In the genomic region with DNA sequence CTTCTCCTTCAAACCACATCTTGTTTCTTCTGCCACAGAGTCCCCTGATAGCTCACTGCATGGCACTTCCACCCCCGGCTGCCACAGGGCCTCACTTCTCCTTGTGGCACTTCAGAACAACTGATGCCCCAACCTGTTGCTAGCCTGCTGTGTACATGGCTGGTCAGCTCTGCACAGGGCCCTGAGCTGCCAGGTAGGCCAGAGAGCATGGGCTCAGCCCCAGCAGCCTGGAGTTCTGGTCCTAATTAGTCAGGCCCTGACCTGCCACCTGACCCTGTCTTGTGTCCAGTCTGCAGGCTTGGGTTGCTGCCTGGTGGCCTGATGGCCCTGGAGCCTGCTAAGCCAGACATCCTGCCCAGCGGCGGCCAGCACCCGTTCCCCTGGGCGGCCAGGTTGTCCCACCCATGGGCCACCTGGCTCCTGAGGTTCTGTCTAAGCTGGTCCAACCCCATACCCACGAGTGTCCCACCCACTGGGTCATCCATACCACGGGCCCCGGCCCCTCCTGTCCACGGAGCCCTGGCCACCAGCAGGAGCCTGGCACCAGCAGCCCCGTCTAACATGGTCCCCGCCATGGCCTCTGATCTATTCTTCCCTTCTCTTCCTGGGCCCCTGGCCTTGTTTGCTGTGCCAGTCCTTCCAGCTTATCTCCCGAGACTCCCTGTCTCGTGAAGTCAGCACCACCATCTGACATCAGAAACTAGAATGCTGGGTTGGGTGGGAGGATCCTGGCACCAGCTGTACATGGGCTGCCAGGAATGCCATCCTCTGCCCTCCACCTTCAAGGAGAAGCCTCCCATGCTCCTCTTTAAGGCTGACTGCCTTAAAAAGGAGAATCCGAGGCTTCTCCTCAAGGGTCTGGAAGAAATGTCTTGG, we compare ENCODE assay signal across 16 cellular contexts. TPM values are rescaled to one million over a fixed set of nuclear protein-coding genes. Genes with fewer than 3 reads are reported as not detected.
DNase-seq lines count a peak whose midpoint lies in the region; ATAC-seq, FAIRE-seq and TF ChIP-seq lines count a peak whose summit lies in the region.
"Had no signal": no experiment of that assay in that cellular context is flagged by ENCODE, and none has a peak within 500 bp of the region (broad histone marks: within the 10 kb centered on the region; RNA-seq: fewer than 3 reads in every experiment).

No MANE protein-coding gene starts in this region.

- no peak overlapping the region for H3K23ac ChIP-seq in H1 (ENCODE audit: insufficient read length)

- H4K5ac ChIP-seq in H1 (ENCODE audit: insufficient read length, low read depth, low read length): no peak overlapping the region

- H4K91ac ChIP-seq in H1 (replicated peaks; ENCODE audit: insufficient read length, low read length): no peak overlapping the region

- peaks cover 0 to 6% of the 10 kb centered on the region in 2 experiments; a peak in 1 of 4 replicates for H3K79me2 ChIP-seq in H1 (ENCODE audit: control insufficient read depth in 1 of 2, insufficient read depth in 2 of 2, low read length in 2 of 2)

- no peak overlapping the region for H3K18ac ChIP-seq in H1 (ENCODE audit: extremely low read depth, low read length)

- no peak overlapping the region for H2BK15ac ChIP-seq in H1 (ENCODE audit: low read length)

- ATAC-seq in CD8-positive, alpha-beta T cell: no peak
- ATAC-seq: activated CD8-positive, alpha-beta memory T cell treated with anti-CD3 and anti-CD28 coated beads, Interleukin-2, amount 10 ng/mL, durations not matched to agents 7 days and 5 days; mucosa of descending colon had no signal

- peaks cover 0 to 12% (median 8%) of the 10 kb centered on the region in 11 experiments; a peak in 8 of 22 replicates for H3K9me3 ChIP-seq in BLaER1 treated with 17β-estradiol and CSF1 and Interleukin-3, amounts not matched to agents 10 nM and 100 nM (replicated peaks in 1 of 11)
- H3K9me3 ChIP-seq in CD8-positive, alpha-beta T cell (ENCODE audit: low read length): no peaks in the 10 kb centered on the region
- no peaks in the 10 kb centered on the region for H3K9me3 ChIP-seq in H1 (ENCODE audit: insufficient read depth in 2 of 2, low read depth in 1 of 2, low read length in 1 of 2)
- H3K9me3 ChIP-seq: mucosa of descending colon had no signal

- no peak overlapping the region for H2BK20ac ChIP-seq in H1 (ENCODE audit: low read length)

- H3K14ac ChIP-seq in H1 (ENCODE audit: insufficient read length): no peak overlapping the region

- H3K27me3 Mint-ChIP-seq in CD8-positive, alpha-beta T cell (ENCODE audit: low read depth): no peaks in the 10 kb centered on the region
- H3K27me3 Mint-ChIP-seq in nephron (ENCODE audit: low read depth) (peaks cover 6% of the 10 kb centered on the region), endothelial cell (ENCODE audit: unreplicated experiment) (peaks cover 9% of the 10 kb centered on the region)
- H3K27me3 Mint-ChIP-seq: activated CD8-positive, alpha-beta memory T cell treated with anti-CD3 and anti-CD28 coated beads, Interleukin-2, amount 10 ng/mL, durations not matched to agents 7 days and 5 days; B cell had no signal

- H3K36me3 Mint-ChIP-seq in CD8-positive, alpha-beta T cell: peaks cover 7% of the 10 kb centered on the region
- no peaks in the 10 kb centered on the region for H3K36me3 Mint-ChIP-seq in nephron (ENCODE audit: low read depth)
- H3K36me3 Mint-ChIP-seq in endothelial cell (ENCODE audit: low read depth, unreplicated experiment): peaks cover 3% of the 10 kb centered on the region

- H3K27ac Mint-ChIP-seq in CD8-positive, alpha-beta T cell: peak overlapping the region; percentile 52
- H3K27ac Mint-ChIP-seq in nephron: peak overlapping the region in 2 of 3 experiments; percentile 64 to 87
- H3K27ac Mint-ChIP-seq in endothelial cell (ENCODE audit: unreplicated experiment): no peak overlapping the region
- H3K27ac Mint-ChIP-seq: activated CD8-positive, alpha-beta memory T cell treated with anti-CD3 and anti-CD28 coated beads, Interleukin-2, amount 10 ng/mL, durations not matched to agents 7 days and 5 days; B cell had no signal

- H3K23me2 ChIP-seq in H1 (ENCODE audit: low read depth, low read length): peaks cover 11% of the 10 kb centered on the region; the same call in 1 of the 2 replicates

- CTCF ChIA-PET in CD8-positive, alpha-beta T cell (lab: Charles Lee): interaction anchor here (2.6 to 5.1 kb wide), 4 partner anchors 8 to 178 kb away, joined by 7 to 37 read pairs (median 24); no protein-coding TSS in a partner anchor
- CTCF ChIA-PET in H1 (lab: Charles Lee; ENCODE audit: partially characterized antibody): interaction anchor here (1.0 to 3.4 kb wide), 2 partner anchors 17 to 20 kb away, joined by 3 to 13 read pairs; no protein-coding TSS in a partner anchor

- no peak overlapping the region for H2BK120ac ChIP-seq in H1 (replicated peaks; ENCODE audit: low read depth, low read length)

- no peak for DNase-seq in CD8-positive, alpha-beta T cell
- DNase-seq in H1 (ENCODE audit: low read depth in 1 of 2, low spot score in 2 of 2) (no peak), SKM-1 treated with dmso at 0.1 percent for 144 hours (lab: John Stamatoyannopoulos, UW; ENCODE audit: unreplicated experiment) (no peak), endothelial cell (ENCODE audit: low spot score) (no peak), NOMO-1 treated with DMSO at 0.1 percent for 48 hours (lab: John Stamatoyannopoulos, UW; ENCODE audit: unreplicated experiment) (no peak), HCEC 1CT (no peak)
- DNase-seq: activated CD8-positive, alpha-beta memory T cell treated with anti-CD3 and anti-CD28 coated beads, Interleukin-2, amount 10 ng/mL, durations not matched to agents 7 days and 5 days; DMS79; NCI-H187; NCI-H510A; stimulated activated CD4-positive, alpha-beta T cell treated with anti-CD3 and anti-CD28 coated beads, Interleukin-2, amount 100 ng/mL, for 48 hours had no signal

- no peak for TF ChIP-seq RAD21 in H1 (IDR thresholded peaks at IDR 0.05 in 1 of 2, conservative IDR thresholded peaks at IDR 0.05 in 1 of 2; ENCODE audit: low read depth in 2 of 2, low read length in 2 of 2)

- H3K4ac ChIP-seq in H1 (replicated peaks; ENCODE audit: insufficient read length, low read depth, low read length): no peak overlapping the region

- no peak overlapping the region for H2BK12ac ChIP-seq in H1 (ENCODE audit: low read depth, low read length)

- no peaks in the 10 kb centered on the region for H3K27me3 ChIP-seq in BLaER1 treated with 17β-estradiol and CSF1 and Interleukin-3, amounts not matched to agents 10 nM and 100 nM
- H3K27me3 ChIP-seq in CD8-positive, alpha-beta T cell (ENCODE audit: insufficient read depth, low read length): no peaks in the 10 kb centered on the region
- peaks cover 0 to 3% (median 0%) of the 10 kb centered on the region in 4 experiments; a peak in 1 of 7 replicates for H3K27me3 ChIP-seq in H1 (replicated peaks in 1 of 4; ENCODE audit: control insufficient read depth in 3 of 4, extremely low read depth in 1 of 4, insufficient read depth in 3 of 4, low read length in 3 of 4)

- H3K4me3 ChIP-seq in BLaER1 treated with 17β-estradiol and CSF1 and Interleukin-3, amounts not matched to agents 10 nM and 100 nM: no peak overlapping the region
- no peak overlapping the region for H3K4me3 ChIP-seq in CD8-positive, alpha-beta T cell (ENCODE audit: low read depth, low read length)
- H3K4me3 ChIP-seq in H1 (ENCODE audit: extremely low read depth in 1 of 4, insufficient read depth in 2 of 4, low read depth in 3 of 4, low read length in 4 of 4): no peak overlapping the region
- H3K4me3 ChIP-seq: mucosa of descending colon, SK-N-MC had no signal

- no peak for TF ChIP-seq POLR2A in H1 (IDR thresholded peaks at IDR 0.05; ENCODE audit: control extremely low read depth in 1 of 2, low read depth in 2 of 2, low read length in 2 of 2)

- H2BK5ac ChIP-seq in H1 (ENCODE audit: low read depth, low read length): no peak overlapping the region

- no peak overlapping the region for H3K56ac ChIP-seq in H1 (replicated peaks; ENCODE audit: insufficient read length, low read depth, low read length)

- FAIRE-seq in H1 (lab: Jason Lieb, UNC): no peak

- H3K4me1 Mint-ChIP-seq in CD8-positive, alpha-beta T cell (ENCODE audit: low read depth): peaks cover 22% of the 10 kb centered on the region
- H3K4me1 Mint-ChIP-seq in nephron (peaks cover 21% of the 10 kb centered on the region), endothelial cell (ENCODE audit: unreplicated experiment) (peaks cover 10% of the 10 kb centered on the region)

- no peaks in the 10 kb centered on the region for H3K79me1 ChIP-seq in H1 (ENCODE audit: low read depth, low read length)

- TF ChIP-seq CTCF in CD8-positive, alpha-beta T cell (IDR thresholded peaks at IDR 0.05): no peak
- TF ChIP-seq CTCF in H1 (IDR thresholded peaks at IDR 0.05; ENCODE audit: control extremely low read depth in 1 of 3, insufficient read depth in 1 of 3, low read depth in 1 of 3, low read length in 3 of 3) (no peak), nephron (IDR thresholded peaks at IDR 0.05; ENCODE audit: unreplicated experiment in 3 of 3) (no peak), endothelial cell (IDR thresholded peaks at IDR 0.05; ENCODE audit: unreplicated experiment) (no peak)

- no peaks in the 10 kb centered on the region for H3K9me3 Mint-ChIP-seq in CD8-positive, alpha-beta T cell
- H3K9me3 Mint-ChIP-seq in nephron: no peaks in the 10 kb centered on the region
- H3K9me3 Mint-ChIP-seq in endothelial cell (ENCODE audit: unreplicated experiment): no peaks in the 10 kb centered on the region

- peak overlapping the region in 2 of 11 experiments; percentile 18 to 32; a peak in 3 of 22 replicates for H3K27ac ChIP-seq in BLaER1 treated with 17β-estradiol and CSF1 and Interleukin-3, amounts not matched to agents 10 nM and 100 nM
- no peak overlapping the region for H3K27ac ChIP-seq in CD8-positive, alpha-beta T cell (ENCODE audit: low read depth, low read length)
- H3K27ac ChIP-seq in H1 (ENCODE audit: low read depth, low read length): no peak overlapping the region
- H3K27ac ChIP-seq: SK-N-MC had no signal

- intact Hi-C loops in CD8-positive, alpha-beta T cell (cut with DNase I, micrococcal nuclease): no loop called here

- no peak overlapping the region for H2AK5ac ChIP-seq in H1 (ENCODE audit: low read depth, low read length)

- H4K20me1 ChIP-seq in BLaER1 treated with 17β-estradiol and CSF1 and Interleukin-3, amounts not matched to agents 10 nM and 100 nM: peaks cover 9 to 15% (median 11%) of the 10 kb centered on the region in 11 experiments; a peak in 20 of 22 replicates
- peaks cover 0 to 6% of the 10 kb centered on the region in 2 experiments for H4K20me1 ChIP-seq in H1 (replicated peaks in 1 of 2; ENCODE audit: control insufficient read depth in 1 of 2, insufficient read depth in 2 of 2, low read length in 2 of 2)

- no peaks in the 10 kb centered on the region; a peak in 1 of 22 replicates for H3K36me3 ChIP-seq in BLaER1 treated with 17β-estradiol and CSF1 and Interleukin-3, amounts not matched to agents 10 nM and 100 nM
- H3K36me3 ChIP-seq in CD8-positive, alpha-beta T cell (ENCODE audit: insufficient read depth, low read length): no peaks in the 10 kb centered on the region
- H3K36me3 ChIP-seq in H1 (ENCODE audit: control insufficient read depth in 2 of 4, insufficient read depth in 4 of 4, low read length in 3 of 4): no peaks in the 10 kb centered on the region

- no peak for TF ChIP-seq EP300 in H1 (IDR thresholded peaks at IDR 0.05; ENCODE audit: borderline replicate concordance in 1 of 2, low read depth in 2 of 2, low read length in 2 of 2)

- WGBS in H1 (ENCODE audit: extremely low coverage in 1 of 2, insufficient coverage in 1 of 2, insufficient read length in 1 of 2, insufficient replicate concordance in 2 of 2, low coverage in 1 of 2, low lambda C conversion rate in 2 of 2, missing lambda C conversion rate in 1 of 2), 2 experiments: 85% methylated on average over 14 of the region's 14 CpGs; no CpG with 5 or more reads in 1 of the 2 experiments

- H3K4me2 ChIP-seq in BLaER1 treated with 17β-estradiol and CSF1 and Interleukin-3, amounts not matched to agents 10 nM and 100 nM: peak overlapping the region; percentile 9 to 100 (median 97); a peak in 14 of 22 replicates
- H3K4me2 ChIP-seq in H1 (ENCODE audit: insufficient read depth in 1 of 2, low read depth in 2 of 2, low read length in 2 of 2): no peak overlapping the region

- H3K9ac ChIP-seq in BLaER1 treated with 17β-estradiol and CSF1 and Interleukin-3, amounts not matched to agents 10 nM and 100 nM: peak overlapping the region in 3 of 11 experiments; percentile 16 to 29 (median 24); a peak in 2 of 22 replicates
- no peak overlapping the region for H3K9ac ChIP-seq in H1 (replicated peaks in 1 of 4; ENCODE audit: extremely low read depth in 1 of 4, low read depth in 3 of 4, low read length in 3 of 4)

- peak overlapping the region; percentile 14 for H4K8ac ChIP-seq in H1 (ENCODE audit: extremely low read depth, insufficient read depth, low read length)

- POLR2A ChIA-PET in CD8-positive, alpha-beta T cell (lab: Charles Lee): interaction anchor here (0.8 to 3.6 kb wide), 3 partner anchors 9 to 62 kb away, joined by 3 to 24 read pairs (median 3); a partner anchor contains a TSS
- POLR2A ChIA-PET in H1 (lab: Charles Lee; ENCODE audit: partially characterized antibody): interaction anchor here (0.6 to 3.1 kb wide), 4 partner anchors 9 to 280 kb away, joined by 3 to 22 read pairs (median 6); a partner anchor contains a TSS

- no peak overlapping the region for H3K4me3 Mint-ChIP-seq in CD8-positive, alpha-beta T cell
- peak overlapping the region; percentile 59 to 74 (median 70) for H3K4me3 Mint-ChIP-seq in nephron
- no peak overlapping the region for H3K4me3 Mint-ChIP-seq in endothelial cell (ENCODE audit: unreplicated experiment)
- H3K4me3 Mint-ChIP-seq: activated CD8-positive, alpha-beta memory T cell treated with anti-CD3 and anti-CD28 coated beads, Interleukin-2, amount 10 ng/mL, durations not matched to agents 7 days and 5 days; B cell had no signal

- H2AFZ ChIP-seq in H1 (ENCODE audit: low read length): no peak overlapping the region

- H3K4me1 ChIP-seq in BLaER1 treated with 17β-estradiol and CSF1 and Interleukin-3, amounts not matched to agents 10 nM and 100 nM: peaks cover 36 to 42% (median 40%) of the 10 kb centered on the region in 10 experiments
- H3K4me1 ChIP-seq in CD8-positive, alpha-beta T cell (ENCODE audit: insufficient read depth, low read length): peaks cover 27% of the 10 kb centered on the region
- H3K4me1 ChIP-seq in H1 (replicated peaks in 1 of 4; ENCODE audit: control insufficient read depth in 3 of 4, insufficient read depth in 4 of 4, low read length in 3 of 4): peaks cover 5 to 13% (median 12%) of the 10 kb centered on the region in 4 experiments

RNA-seq across cellular contexts. Expression of a gene that starts 3.1 kb away (rescaled TPM):
- total RNA-seq in CD8-positive, alpha-beta T cell: 10 to 100 TPM; 93.5 to 95.0 TPM
- total RNA-seq in H1 (2021; fragmentation: NEBNext Ultra II Directional; extraction: Animal tissue kit (Norgen Biotek cat#: 25700)): 59.0 TPM in 2 replicates
- polyA plus RNA-seq in H1 (2011; rRNA removed): 26.6 and 31.5 TPM in 2 replicates
- 37.5 TPM for polyA plus RNA-seq in H1 (2011; cell fraction: cytosol; rRNA removed)
- polyA plus RNA-seq in H1 (2011; cell fraction: nucleus; rRNA removed): 33.7 TPM
- polyA plus RNA-seq in H1 (2012, experiment 1 of 2): 36.8 to 41.7 TPM (median 38.9 TPM) in 4 replicates
- 32.8 TPM for polyA plus RNA-seq in H1 (2012, experiment 2 of 2)
- polyA plus RNA-seq in H1 (2013, experiment 1 of 2): 27.6 TPM
- polyA plus RNA-seq in H1 (2013, experiment 2 of 2): 28.7 TPM
- 55.9 and 58.7 TPM in 2 replicates for polyA minus RNA-seq in H1 (2011; rRNA and poly(A)+ RNA removed)
- 36.6 TPM for polyA minus RNA-seq in H1 (2011; cell fraction: cytosol; rRNA and poly(A)+ RNA removed)
- polyA minus RNA-seq in H1 (2011; cell fraction: nucleus; rRNA and poly(A)+ RNA removed): 26.0 TPM
- total RNA-seq in endothelial cell (ENCODE audit: unreplicated experiment): 57.7 TPM

RNA-seq across cellular contexts. Expression of a gene that starts 21.3 kb away (rescaled TPM):
- 10 to 100 TPM; 21.8 to 27.4 TPM for total RNA-seq in CD8-positive, alpha-beta T cell
- 18.4 and 19.0 TPM in 2 replicates for total RNA-seq in H1 (2021; fragmentation: NEBNext Ultra II Directional; extraction: Animal tissue kit (Norgen Biotek cat#: 25700))
- 11.9 and 14.0 TPM in 2 replicates for polyA plus RNA-seq in H1 (2011; rRNA removed)
- polyA plus RNA-seq in H1 (2011; cell fraction: cytosol; rRNA removed): 11.3 TPM
- polyA plus RNA-seq in H1 (2011; cell fraction: nucleus; rRNA removed): 11.6 TPM
- 11.4 to 14.8 TPM (median 13.5 TPM) in 4 replicates for polyA plus RNA-seq in H1 (2012, experiment 1 of 2)
- polyA plus RNA-seq in H1 (2012, experiment 2 of 2): 14.1 TPM
- 9.6 TPM for polyA plus RNA-seq in H1 (2013, experiment 1 of 2)
- 9.5 TPM for polyA plus RNA-seq in H1 (2013, experiment 2 of 2)
- 10.9 and 12.5 TPM in 2 replicates for polyA minus RNA-seq in H1 (2011; rRNA and poly(A)+ RNA removed)
- 11.4 TPM for polyA minus RNA-seq in H1 (2011; cell fraction: cytosol; rRNA and poly(A)+ RNA removed)
- 19.0 TPM for polyA minus RNA-seq in H1 (2011; cell fraction: nucleus; rRNA and poly(A)+ RNA removed)
- 25.3 TPM for total RNA-seq in endothelial cell (ENCODE audit: unreplicated experiment)

Comparison
In these comparisons a context has a peak if more than half of its experiments do, and no peak if none do; other contexts are left out.
1. H3K4me2 ChIP-seq: peak in BLaER1 treated with 17β-estradiol and CSF1 and Interleukin-3, amounts not matched to agents 10 nM and 100 nM (11 of 11); none in H1 (0 of 2).
2. H3K4me3 Mint-ChIP-seq: peak in nephron (3 of 3); none in CD8-positive, alpha-beta T cell (single experiment) and endothelial cell (single experiment).